ENCODE assay signal across 1 cellular context in the genomic region with DNA sequence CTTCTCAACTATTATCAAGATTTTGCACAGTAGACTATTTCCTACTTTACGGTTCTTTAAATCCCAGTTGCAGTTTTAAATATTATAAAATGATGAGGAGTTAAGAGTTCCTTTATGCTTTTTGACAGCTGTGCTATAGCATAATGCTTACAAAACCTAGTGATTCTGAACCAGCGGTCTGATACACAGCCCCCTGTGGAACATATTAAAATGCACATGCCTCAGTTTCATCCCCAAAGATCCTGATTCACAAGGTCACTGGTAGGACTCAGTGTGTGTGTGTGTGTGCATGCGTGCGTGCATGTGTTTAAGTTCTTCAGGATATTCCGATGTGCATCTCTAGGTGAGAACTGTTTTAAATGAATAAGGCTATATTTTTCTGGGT.
TF ChIP-seq lines count a peak whose summit lies in the region.

No MANE protein-coding gene starts in this region.

TF ChIP-seq in HepG2, 621 proteins besides CTCF, POLR2A, EP300 and RAD21 (continued from another document):
- TF ChIP-seq, protein P1, sequence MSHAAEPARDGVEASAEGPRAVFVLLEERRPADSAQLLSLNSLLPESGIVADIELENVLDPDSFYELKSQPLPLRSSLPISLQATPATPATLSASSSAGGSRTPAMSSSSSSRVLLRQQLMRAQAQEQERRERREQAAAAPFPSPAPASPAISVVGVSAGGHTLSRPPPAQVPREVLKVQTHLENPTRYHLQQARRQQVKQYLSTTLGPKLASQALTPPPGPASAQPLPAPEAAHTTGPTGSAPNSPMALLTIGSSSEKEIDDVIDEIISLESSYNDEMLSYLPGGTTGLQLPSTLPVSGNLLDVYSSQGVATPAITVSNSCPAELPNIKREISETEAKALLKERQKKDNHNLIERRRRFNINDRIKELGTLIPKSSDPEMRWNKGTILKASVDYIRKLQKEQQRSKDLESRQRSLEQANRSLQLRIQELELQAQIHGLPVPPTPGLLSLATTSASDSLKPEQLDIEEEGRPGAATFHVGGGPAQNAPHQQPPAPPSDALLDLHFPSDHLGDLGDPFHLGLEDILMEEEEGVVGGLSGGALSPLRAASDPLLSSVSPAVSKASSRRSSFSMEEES (CRISPR knock-in tag; IDR thresholded peaks at IDR 0.05), result no peak
- TF ChIP-seq SCMH1 (CRISPR knock-in tag; IDR thresholded peaks at IDR 0.05; ENCODE audit: borderline replicate concordance) (no peak), TBP (CRISPR knock-in tag; IDR thresholded peaks at IDR 0.05) (no peak), NR2C2 (CRISPR knock-in tag; IDR thresholded peaks at IDR 0.05; ENCODE audit: borderline replicate concordance) (no peak), ZNF780A (CRISPR knock-in tag; IDR thresholded peaks at IDR 0.05) (no peak), PLRG1 (conservative IDR thresholded peaks at IDR 0.05) (no peak), RBFOX2 (IDR thresholded peaks at IDR 0.05; ENCODE audit: low read depth, low read length) (no peak)
- TF ChIP-seq, protein P2, sequence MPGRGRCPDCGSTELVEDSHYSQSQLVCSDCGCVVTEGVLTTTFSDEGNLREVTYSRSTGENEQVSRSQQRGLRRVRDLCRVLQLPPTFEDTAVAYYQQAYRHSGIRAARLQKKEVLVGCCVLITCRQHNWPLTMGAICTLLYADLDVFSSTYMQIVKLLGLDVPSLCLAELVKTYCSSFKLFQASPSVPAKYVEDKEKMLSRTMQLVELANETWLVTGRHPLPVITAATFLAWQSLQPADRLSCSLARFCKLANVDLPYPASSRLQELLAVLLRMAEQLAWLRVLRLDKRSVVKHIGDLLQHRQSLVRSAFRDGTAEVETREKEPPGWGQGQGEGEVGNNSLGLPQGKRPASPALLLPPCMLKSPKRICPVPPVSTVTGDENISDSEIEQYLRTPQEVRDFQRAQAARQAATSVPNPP (CRISPR knock-in tag; IDR thresholded peaks at IDR 0.05), result no peak
- TF ChIP-seq, protein P3, sequence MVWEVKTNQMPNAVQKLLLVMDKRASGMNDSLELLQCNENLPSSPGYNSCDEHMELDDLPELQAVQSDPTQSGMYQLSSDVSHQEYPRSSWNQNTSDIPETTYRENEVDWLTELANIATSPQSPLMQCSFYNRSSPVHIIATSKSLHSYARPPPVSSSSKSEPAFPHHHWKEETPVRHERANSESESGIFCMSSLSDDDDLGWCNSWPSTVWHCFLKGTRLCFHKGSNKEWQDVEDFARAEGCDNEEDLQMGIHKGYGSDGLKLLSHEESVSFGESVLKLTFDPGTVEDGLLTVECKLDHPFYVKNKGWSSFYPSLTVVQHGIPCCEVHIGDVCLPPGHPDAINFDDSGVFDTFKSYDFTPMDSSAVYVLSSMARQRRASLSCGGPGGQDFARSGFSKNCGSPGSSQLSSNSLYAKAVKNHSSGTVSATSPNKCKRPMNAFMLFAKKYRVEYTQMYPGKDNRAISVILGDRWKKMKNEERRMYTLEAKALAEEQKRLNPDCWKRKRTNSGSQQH (CRISPR knock-in tag; IDR thresholded peaks at IDR 0.05; ENCODE audit: low read depth), result no peak
